Comparison of ENCODE assay signal across 17 cellular contexts in genomic region chr19:3123088-3123721, GRCh38. TPM values are rescaled to one million over a fixed set of nuclear protein-coding genes. Genes with fewer than 3 reads are reported as not detected.
DNase-seq lines count a peak whose midpoint lies in the region; ATAC-seq and TF ChIP-seq lines count a peak whose summit lies in the region.
"Had no signal": no experiment of that assay in that cellular context is flagged by ENCODE, and none has a peak within 500 bp of the region (broad histone marks: within the 10 kb centered on the region; RNA-seq: fewer than 3 reads in every experiment).

No MANE protein-coding gene starts in this region.

- TF ChIP-seq CTCF in Caco-2 (IDR thresholded peaks at IDR 0.05; ENCODE audit: insufficient read depth in 1 of 2, low read depth in 1 of 2, low read length in 1 of 2, severe bottlenecking in 1 of 2, unreplicated experiment in 1 of 2) (no peak), IMR-90 (conservative IDR thresholded peaks at IDR 0.05; ENCODE audit: low read depth, low read length) (no peak), sigmoid colon (IDR thresholded peaks at IDR 0.05) (no peak)
- no peak for TF ChIP-seq CTCF in activated CD8-positive, alpha-beta T cell treated with anti-CD3 and anti-CD28 coated beads for 36 hours (IDR thresholded peaks at IDR 0.05)

- no peaks in the 10 kb centered on the region; the same call in 1 of the 2 replicates for H3K36me3 ChIP-seq in Caco-2 (ENCODE audit: control insufficient read depth, insufficient read depth, low read length)
- H3K36me3 ChIP-seq in IMR-90 (ENCODE audit: control insufficient read depth, insufficient read depth, low read length) = peaks cover 14% of the 10 kb centered on the region
- H3K36me3 ChIP-seq in sigmoid colon = peaks cover 8 to 53% (median 20%) of the 10 kb centered on the region in 4 donors

- POLR2A ChIA-PET in Caco-2 (lab: Charles Lee) (no interaction called here), IMR-90 (lab: Charles Lee; ENCODE audit: unreplicated experiment) (no interaction called here)
- POLR2A ChIA-PET in activated CD8-positive, alpha-beta T cell treated with anti-CD3 and anti-CD28 coated beads for 36 hours (lab: Charles Lee) = no interaction called here

- no peak overlapping the region for H3K4me3 Mint-ChIP-seq in Caco-2 (ENCODE audit: unreplicated experiment)
- no peak overlapping the region for H3K4me3 Mint-ChIP-seq in activated CD8-positive, alpha-beta T cell treated with anti-CD3 and anti-CD28 coated beads for 36 hours

- DNase-seq in Caco-2 (no peak), IMR-90 (no peak), left lobe of liver (ENCODE audit: low spot score) (peak; percentile 84), posterior vena cava (ENCODE audit: low spot score) (peak; percentile 76), amygdala (lab: John Stamatoyannopoulos, UW) (no peak), NCI-H1048 (lab: John Stamatoyannopoulos, UW) (no peak), sigmoid colon (no peak)
- DNase-seq in activated CD8-positive, alpha-beta T cell treated with anti-CD3 and anti-CD28 coated beads for 36 hours = no peak
- DNase-seq: NCI-H1092 treated with DMSO at 0.1 percent for 48 hours, NCI-H1694, NCI-H2107, NCI-H69, PC-3 had no signal

- H2BK20ac ChIP-seq in IMR-90 (ENCODE audit: low read depth, low read length) = no peak overlapping the region

- no peak overlapping the region for H3K4me2 ChIP-seq in IMR-90 (ENCODE audit: low read depth, low read length)

- no peak overlapping the region for H2BK120ac ChIP-seq in IMR-90 (ENCODE audit: low read depth, low read length)

- ATAC-seq in IMR-90 (ENCODE audit: low read depth) = no peak
- peak; percentile 73 for ATAC-seq in left lobe of liver
- no peak for ATAC-seq in activated CD8-positive, alpha-beta T cell treated with anti-CD3 and anti-CD28 coated beads for 36 hours
- ATAC-seq: PC-3 had no signal

- H2BK5ac ChIP-seq in IMR-90 (ENCODE audit: low read depth, low read length, poor library complexity, severe bottlenecking) = no peak overlapping the region

- no peak overlapping the region for H2AK5ac ChIP-seq in IMR-90 (ENCODE audit: low read depth, low read length)

- H3K4me1 ChIP-seq in Caco-2 (no peaks in the 10 kb centered on the region), IMR-90 (ENCODE audit: control insufficient read depth, insufficient read depth, low read length) (no peaks in the 10 kb centered on the region), sigmoid colon (no peaks in the 10 kb centered on the region)
- H3K4me1 ChIP-seq: HAP-1 had no signal

- no peak overlapping the region for H4K5ac ChIP-seq in IMR-90 (ENCODE audit: low read depth, low read length)

- no peak overlapping the region for H3K14ac ChIP-seq in IMR-90 (replicated peaks; ENCODE audit: low read depth, low read length)

- in situ Hi-C loops in IMR-90 (cut with MboI; ENCODE audit: low sequenced_read_pairs) = no loop called here

- H3K9me3 ChIP-seq in Caco-2 (no peaks in the 10 kb centered on the region), IMR-90 (ENCODE audit: control insufficient read depth, insufficient read depth, low read length) (no peaks in the 10 kb centered on the region), sigmoid colon (no peaks in the 10 kb centered on the region)
- H3K9me3 ChIP-seq: HAP-1 had no signal

- H3K27ac ChIP-seq in IMR-90 (ENCODE audit: insufficient read depth, low read length) = no peak overlapping the region
- H3K27ac ChIP-seq in sigmoid colon = no peak overlapping the region
- H3K27ac ChIP-seq: SK-N-MC had no signal

- no peak overlapping the region for H4K91ac ChIP-seq in IMR-90 (ENCODE audit: insufficient read depth, low read depth, low read length)

- H3K23ac ChIP-seq in IMR-90 (ENCODE audit: low read depth, low read length) = no peak overlapping the region

- TSS peak; percentile 28 for BruUV-seq in Caco-2 (replicated peaks; lab: Mats Ljungman, UMichigan)
- BruUV-seq in IMR-90 (replicated peaks; lab: Mats Ljungman, UMichigan) = TSS peak; percentile 84

- no peaks in the 10 kb centered on the region for H3K9me1 ChIP-seq in IMR-90 (ENCODE audit: insufficient read depth, low read length)

- TF ChIP-seq POLR2A in IMR-90 (IDR thresholded peaks at IDR 0.05; ENCODE audit: low read depth, low read length) = no peak
- no peak for TF ChIP-seq POLR2A in sigmoid colon (IDR thresholded peaks at IDR 0.05)

- H3K27ac Mint-ChIP-seq in Caco-2 (ENCODE audit: unreplicated experiment) = no peak overlapping the region
- H3K27ac Mint-ChIP-seq in activated CD8-positive, alpha-beta T cell treated with anti-CD3 and anti-CD28 coated beads for 36 hours = no peak overlapping the region

- H3K9me3 Mint-ChIP-seq in Caco-2 (ENCODE audit: unreplicated experiment) = no peaks in the 10 kb centered on the region
- no peaks in the 10 kb centered on the region for H3K9me3 Mint-ChIP-seq in activated CD8-positive, alpha-beta T cell treated with anti-CD3 and anti-CD28 coated beads for 36 hours

- H3K36me3 Mint-ChIP-seq in Caco-2 (ENCODE audit: insufficient read depth, unreplicated experiment) = peaks cover 13% of the 10 kb centered on the region
- H3K36me3 Mint-ChIP-seq in activated CD8-positive, alpha-beta T cell treated with anti-CD3 and anti-CD28 coated beads for 36 hours (ENCODE audit: low read depth) = no peaks in the 10 kb centered on the region

- intact Hi-C loops in Caco-2 (cut with micrococcal nuclease; ENCODE audit: unreplicated experiment) (no loop called here), IMR-90 (cut with micrococcal nuclease) (no loop called here), posterior vena cava (cut with DNase I) (no loop called here), sigmoid colon (cut with DNase I) (no loop called here)
- intact Hi-C loops in activated CD8-positive, alpha-beta T cell treated with anti-CD3 and anti-CD28 coated beads for 36 hours (cut with micrococcal nuclease) = no loop called here

- no peak for TF ChIP-seq EP300 in sigmoid colon (IDR thresholded peaks at IDR 0.05)

- no peak for TF ChIP-seq RAD21 in IMR-90 (IDR thresholded peaks at IDR 0.05; ENCODE audit: low read length)

- H3K18ac ChIP-seq in IMR-90 (ENCODE audit: low read depth, low read length) = no peak overlapping the region

- no peak overlapping the region for H2BK15ac ChIP-seq in IMR-90 (ENCODE audit: low read depth, low read length)

- H3K4ac ChIP-seq in IMR-90 (ENCODE audit: low read depth, low read length) = no peak overlapping the region

- WGBS in IMR-90 (ENCODE audit: extremely low coverage in 2 of 2, insufficient read length in 1 of 2), 2 experiments = 90% methylated on average over 4 of the region's 29 CpGs; no CpG with 5 or more reads in 1 of the 2 experiments
- 80 to 89% methylated on average over 29 of the region's 29 CpGs for WGBS in sigmoid colon, 2 donors

- no peak overlapping the region for H3K9ac ChIP-seq in IMR-90 (ENCODE audit: low read depth, low read length)

- no peaks in the 10 kb centered on the region for H3K4me1 Mint-ChIP-seq in Caco-2 (ENCODE audit: low read depth, unreplicated experiment)
- H3K4me1 Mint-ChIP-seq in activated CD8-positive, alpha-beta T cell treated with anti-CD3 and anti-CD28 coated beads for 36 hours (ENCODE audit: low read depth) = peaks cover 2% of the 10 kb centered on the region

- H3K56ac ChIP-seq in IMR-90 (ENCODE audit: extremely low read depth, insufficient read depth, low read length) = no peak overlapping the region

- H2AK9ac ChIP-seq in IMR-90 (replicated peaks; ENCODE audit: low read depth, low read length, poor library complexity) = no peak overlapping the region

- peaks cover 2% of the 10 kb centered on the region for H4K20me1 ChIP-seq in IMR-90 (ENCODE audit: insufficient read depth, low read length)

- dilution Hi-C loops in IMR-90 (cut with HindIII; ENCODE audit: low sequenced_read_pairs, unreplicated experiment) = no loop called here

- no peak overlapping the region for H4K8ac ChIP-seq in IMR-90 (ENCODE audit: low read depth in 2 of 2, low read length in 2 of 2)

- CTCF ChIA-PET in Caco-2 (lab: Charles Lee) (no interaction called here), IMR-90 (lab: Yijun Ruan, JAX) (no interaction called here)
- CTCF ChIA-PET in activated CD8-positive, alpha-beta T cell treated with anti-CD3 and anti-CD28 coated beads for 36 hours (lab: Charles Lee) = interaction anchor here (1.0 kb wide), 1 partner anchor 48 kb away, joined by 4 read pairs; no protein-coding TSS in a partner anchor

- no peaks in the 10 kb centered on the region for H3K79me1 ChIP-seq in IMR-90 (ENCODE audit: low read depth in 1 of 2, low read length in 2 of 2)

- H3K27me3 ChIP-seq in Caco-2 (replicated peaks; ENCODE audit: control insufficient read depth, insufficient read depth, low read length) (no peaks in the 10 kb centered on the region), IMR-90 (ENCODE audit: control insufficient read depth, insufficient read depth, low read length) (no peaks in the 10 kb centered on the region), sigmoid colon (no peaks in the 10 kb centered on the region)

- H2AFZ ChIP-seq in IMR-90 (replicated peaks; ENCODE audit: low read length, poor library complexity) = no peak overlapping the region

- H3K27me3 Mint-ChIP-seq in Caco-2 (ENCODE audit: insufficient read depth, unreplicated experiment) = no peaks in the 10 kb centered on the region
- no peaks in the 10 kb centered on the region for H3K27me3 Mint-ChIP-seq in activated CD8-positive, alpha-beta T cell treated with anti-CD3 and anti-CD28 coated beads for 36 hours

- H3K4me3 ChIP-seq in Caco-2 (ENCODE audit: low read depth, low read length) = no peak overlapping the region
- no peak overlapping the region for H3K4me3 ChIP-seq in IMR-90 (ENCODE audit: insufficient read depth, low read depth, low read length)
- no peak overlapping the region for H3K4me3 ChIP-seq in sigmoid colon
- H3K4me3 ChIP-seq: HAP-1, SK-N-MC had no signal

RNA-seq across cellular contexts. Expression of gene GNA15, which starts 12.6 kb away (rescaled TPM):
- total RNA-seq in Caco-2 (2022) (not detected in 2 replicates), IMR-90 (2012; rRNA removed) (0.18 and 0.28 TPM in 2 replicates), left lobe of liver (1.0 TPM), posterior vena cava (1 to 10 TPM; 7.0 to 9.9 TPM), sigmoid colon (1 to 10 TPM in 3 of 4 donors, under 1 TPM in 1; 0.55 to 6.0 (median 4.4) TPM)
- polyA plus RNA-seq in IMR-90 (2012; rRNA removed) (0.04 TPM in 1 of 2 replicates, not detected in the other), sigmoid colon (1 to 10 TPM; 4.2 to 5.6 (median 5.1) TPM)
- polyA plus RNA-seq in IMR-90 (2012; cell fraction: cytosol; rRNA removed) = 0.04 TPM in 1 of 2 replicates, not detected in the other
- 0.33 and 0.40 TPM in 2 replicates for polyA plus RNA-seq in IMR-90 (2012; cell fraction: nucleus; rRNA removed; ENCODE audit: low replicate concordance)
- 10 to 100 TPM; 44.1 to 45.5 TPM for total RNA-seq in activated CD8-positive, alpha-beta T cell treated with anti-CD3 and anti-CD28 coated beads for 36 hours
- total RNA-seq: PC-3 had no signal
- polyA plus RNA-seq: AG04450 had no signal

RNA-seq across cellular contexts. Expression of gene GNA11, which starts 29.0 kb away (rescaled TPM):
- total RNA-seq in Caco-2 (2022) (50.0 and 50.7 TPM in 2 replicates), IMR-90 (2012; rRNA removed) (25.5 and 34.4 TPM in 2 replicates), left lobe of liver (22.8 TPM), posterior vena cava (10 to 100 TPM; 71.9 to 76.5 TPM), sigmoid colon (10 to 100 TPM; 43.2 to 52.5 (median 45.4) TPM)
- polyA plus RNA-seq in IMR-90 (2012; rRNA removed) (33.3 and 44.5 TPM in 2 replicates), sigmoid colon (100 to 1,000 TPM in 2 of 3 donors, 10 to 100 TPM in 1; 90.1 to 151 (median 150) TPM)
- 29.2 and 50.1 TPM in 2 replicates for polyA plus RNA-seq in IMR-90 (2012; cell fraction: cytosol; rRNA removed)
- 24.5 and 49.2 TPM in 2 replicates for polyA plus RNA-seq in IMR-90 (2012; cell fraction: nucleus; rRNA removed; ENCODE audit: low replicate concordance)
- total RNA-seq in activated CD8-positive, alpha-beta T cell treated with anti-CD3 and anti-CD28 coated beads for 36 hours = 1 to 10 TPM; 5.2 to 5.4 TPM

RNA-seq across cellular contexts. Expression of gene S1PR4, which starts 55.4 kb away (rescaled TPM):
- total RNA-seq in Caco-2 (2022) (not detected in 2 replicates), IMR-90 (2012; rRNA removed) (not detected in 2 replicates), left lobe of liver (0.70 TPM), posterior vena cava (1 to 10 TPM; 1.7 to 3.1 TPM), sigmoid colon (1 to 10 TPM in 1 of 4 donors, under 1 TPM in 2, not detected in 1; 0.33 to 1.9 (median 0.36) TPM)
- polyA plus RNA-seq in IMR-90 (2012; rRNA removed) (not detected in 2 replicates), sigmoid colon (10 to 100 TPM in 1 of 3 donors, under 1 TPM in 1, not detected in 1; 0.60 to 24.4 TPM)
- polyA plus RNA-seq in IMR-90 (2012; cell fraction: cytosol; rRNA removed) = not detected in 2 replicates
- 0.05 TPM in 1 of 2 replicates, not detected in the other for polyA plus RNA-seq in IMR-90 (2012; cell fraction: nucleus; rRNA removed; ENCODE audit: low replicate concordance)
- 10 to 100 TPM; 48.5 to 51.9 TPM for total RNA-seq in activated CD8-positive, alpha-beta T cell treated with anti-CD3 and anti-CD28 coated beads for 36 hours
- polyA plus RNA-seq: AG04450, BJ had no signal

Comparison
In these comparisons a context has a peak if more than half of its experiments do, and no peak if none do; other contexts are left out.
1. DNase-seq: peak in left lobe of liver (single experiment) and posterior vena cava (single experiment); none in Caco-2 (0 of 2), IMR-90 (single experiment), activated CD8-positive, alpha-beta T cell treated with anti-CD3 and anti-CD28 coated beads for 36 hours (single experiment), amygdala (0 of 56), NCI-H1048 (single experiment) and sigmoid colon (single experiment).
2. RNA of gene GNA15, which starts 12.6 kb away (total RNA-seq): 44.1 to 45.5 TPM in activated CD8-positive, alpha-beta T cell treated with anti-CD3 and anti-CD28 coated beads for 36 hours; 7.0 to 9.9 TPM in posterior vena cava, 0.55 to 6.0 TPM in sigmoid colon, 1.0 TPM in left lobe of liver (single experiment), 0.18 to 0.28 TPM in IMR-90 and not detected in Caco-2; every median in the first group is over 4 times any median in the second.
3. RNA of gene S1PR4, which starts 55.4 kb away (total RNA-seq): 48.5 to 51.9 TPM in activated CD8-positive, alpha-beta T cell treated with anti-CD3 and anti-CD28 coated beads for 36 hours; 1.7 to 3.1 TPM in posterior vena cava, 0.70 TPM in left lobe of liver (single experiment), 0.33 to 1.9 TPM in sigmoid colon, not detected in Caco-2 and not detected in IMR-90; every median in the first group is over 10 times any median in the second.